ENCODE assay signal across 10 cellular contexts in the genomic region with DNA sequence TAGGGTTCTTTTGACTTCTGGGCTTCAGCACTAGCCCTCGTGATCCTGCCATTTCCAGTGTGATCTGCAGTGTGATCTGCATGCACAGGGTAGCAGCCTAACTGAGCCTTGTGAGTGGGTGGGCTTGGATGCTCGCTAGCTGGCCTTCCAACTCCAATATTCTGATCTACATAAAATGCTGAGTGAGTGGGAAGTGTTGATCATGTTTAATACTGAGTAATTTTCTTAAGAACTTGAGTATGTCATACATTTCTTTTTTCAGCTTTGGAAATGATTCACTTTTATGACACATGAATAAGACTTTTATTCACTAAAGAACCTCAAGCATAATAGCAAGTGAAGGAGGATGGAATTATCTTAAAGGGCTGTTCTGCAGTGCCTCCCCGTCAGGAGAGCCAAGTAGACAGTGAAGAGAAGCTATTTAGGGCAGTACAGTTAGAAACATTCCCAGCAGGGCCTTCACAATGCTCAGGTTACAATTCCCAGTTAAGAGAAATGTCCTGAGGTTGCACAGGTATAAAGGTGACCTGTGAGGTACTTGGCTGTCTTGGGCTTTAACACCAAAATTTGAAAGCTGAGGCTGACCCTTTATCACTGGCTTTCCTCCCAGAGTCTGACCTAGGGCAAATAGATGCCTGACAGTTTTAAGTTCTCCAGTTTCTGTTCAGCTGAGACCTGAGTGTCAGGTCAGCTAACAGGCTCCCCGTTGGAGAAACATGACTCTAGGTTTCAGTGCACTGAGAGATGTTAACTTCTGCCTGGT. TPM values are rescaled to one million over a fixed set of nuclear protein-coding genes. Genes with fewer than 3 reads are reported as not detected.
A peak's percentile ranks its signal among the peaks of the same experiment; 100 is the strongest.
DNase-seq lines count a peak whose midpoint lies in the region; ATAC-seq and TF ChIP-seq lines count a peak whose summit lies in the region.
"Had no signal": no experiment of that assay in that cellular context is flagged by ENCODE, and none has a peak within 500 bp of the region (broad histone marks: within the 10 kb centered on the region; RNA-seq: fewer than 3 reads in every experiment).

No MANE protein-coding gene starts in this region.

- H3K14ac ChIP-seq in IMR-90 (replicated peaks; ENCODE audit: low read depth, low read length) = no peak overlapping the region

- no peak overlapping the region for H3K4ac ChIP-seq in IMR-90 (ENCODE audit: low read depth, low read length)

- CTCF ChIA-PET in IMR-90 (lab: Yijun Ruan, JAX) = interaction anchor here (1.0 to 1.9 kb wide), 6 partner anchors 9 to 159 kb away, joined by 3 to 7 read pairs (median 4); no protein-coding TSS in a partner anchor
- CTCF ChIA-PET in activated CD8-positive, alpha-beta T cell treated with anti-CD3 and anti-CD28 coated beads, Interleukin-2, amount 10 ng/mL, durations not matched to agents 7 days and 5 days (lab: Charles Lee) = interaction anchor here (0.8 to 7.1 kb wide), 23 partner anchors 7 to 163 kb away, joined by 3 to 62 read pairs (median 9); a partner anchor contains a TSS

- dilution Hi-C loops in IMR-90 (cut with HindIII; ENCODE audit: low sequenced_read_pairs, unreplicated experiment) = no loop called here

- H3K27me3 ChIP-seq in IMR-90 (ENCODE audit: control insufficient read depth, insufficient read depth, low read length) (no peaks in the 10 kb centered on the region), body of pancreas (no peaks in the 10 kb centered on the region)

- no peak overlapping the region for H4K5ac ChIP-seq in IMR-90 (ENCODE audit: low read depth, low read length)

- no peaks in the 10 kb centered on the region for H3K79me1 ChIP-seq in IMR-90 (ENCODE audit: low read depth in 1 of 2, low read length in 2 of 2)

- H4K20me1 ChIP-seq in IMR-90 (ENCODE audit: insufficient read depth, low read length) = no peaks in the 10 kb centered on the region

- H2AK5ac ChIP-seq in IMR-90 (ENCODE audit: low read depth, low read length) = 0 out of 2 replicates have a peak overlapping the region, but pooled peaks have one; percentile 26

- 50% methylated on average over 1 of the region's 4 CpGs; no CpG with 5 or more reads in 1 of the 2 experiments for WGBS in IMR-90 (ENCODE audit: extremely low coverage in 2 of 2, insufficient read length in 1 of 2), 2 experiments
- 61 to 73% methylated on average over 3 to 4 of the region's 4 CpGs for WGBS in body of pancreas, 2 donors

- no peak overlapping the region for H4K8ac ChIP-seq in IMR-90 (ENCODE audit: low read depth in 2 of 2, low read length in 2 of 2)

- DNase-seq in IMR-90 (peak; percentile 62), epithelial cell of esophagus (ENCODE audit: low read depth) (peak; percentile 72), NCI-H1048 (lab: John Stamatoyannopoulos, UW) (no peak), LoVo (ENCODE audit: low spot score) (no peak), inferior parietal cortex (ENCODE audit: extremely low spot score) (no peak), body of pancreas (no peak)
- no peak for DNase-seq in activated CD8-positive, alpha-beta T cell treated with anti-CD3 and anti-CD28 coated beads, Interleukin-2, amount 10 ng/mL, durations not matched to agents 7 days and 5 days
- peak; percentile 73 for DNase-seq in stimulated activated CD4-positive, alpha-beta T cell treated with anti-CD3 and anti-CD28 coated beads, Interleukin-4, amount 100 ng/mL, for 24 hours
- DNase-seq: OCI-M1 had no signal

- H3K4me2 ChIP-seq in IMR-90 (ENCODE audit: low read depth, low read length) = no peak overlapping the region

- H2BK5ac ChIP-seq in IMR-90 (ENCODE audit: low read depth, low read length, poor library complexity, severe bottlenecking) = no peak overlapping the region

- TF ChIP-seq CTCF in IMR-90 (conservative IDR thresholded peaks at IDR 0.05; ENCODE audit: low read depth, low read length) = no peak
- no peak for TF ChIP-seq CTCF in epithelial cell of esophagus (IDR thresholded peaks at IDR 0.05; ENCODE audit: insufficient read depth, low read depth, low read length, missing control alignments)
- no peak for TF ChIP-seq CTCF in body of pancreas (IDR thresholded peaks at IDR 0.05)

- no peak overlapping the region for H2AFZ ChIP-seq in IMR-90 (replicated peaks; ENCODE audit: low read length, poor library complexity)

- TF ChIP-seq RAD21 in IMR-90 (IDR thresholded peaks at IDR 0.05; ENCODE audit: low read length) = no peak

- H2BK20ac ChIP-seq in IMR-90 (ENCODE audit: low read depth, low read length) = no peak overlapping the region

- H3K36me3 Mint-ChIP-seq in activated CD8-positive, alpha-beta T cell treated with anti-CD3 and anti-CD28 coated beads, Interleukin-2, amount 10 ng/mL, durations not matched to agents 7 days and 5 days (ENCODE audit: low read depth) = peaks cover 19% of the 10 kb centered on the region

- no peak overlapping the region for H3K9ac ChIP-seq in IMR-90 (ENCODE audit: low read depth, low read length)

- no peak overlapping the region for H4K91ac ChIP-seq in IMR-90 (ENCODE audit: insufficient read depth, low read depth, low read length)

- peak overlapping the region; percentile 44 for H2AK9ac ChIP-seq in IMR-90 (replicated peaks; ENCODE audit: low read depth, low read length, poor library complexity)

- H3K4me3 ChIP-seq in IMR-90 (ENCODE audit: insufficient read depth, low read depth, low read length) (no peak overlapping the region), epithelial cell of esophagus (ENCODE audit: low read length) (no peak overlapping the region), body of pancreas (no peak overlapping the region)

- H3K27ac ChIP-seq in IMR-90 (ENCODE audit: insufficient read depth, low read length) (no peak overlapping the region), body of pancreas (no peak overlapping the region)
- H3K27ac ChIP-seq: epithelial cell of prostate had no signal

- H2BK15ac ChIP-seq in IMR-90 (ENCODE audit: low read depth, low read length) = no peak overlapping the region

- TF ChIP-seq POLR2A in IMR-90 (IDR thresholded peaks at IDR 0.05; ENCODE audit: low read depth, low read length) (no peak), body of pancreas (IDR thresholded peaks at IDR 0.05) (no peak)

- POLR2A ChIA-PET in IMR-90 (lab: Charles Lee; ENCODE audit: unreplicated experiment) = no interaction called here
- POLR2A ChIA-PET in activated CD8-positive, alpha-beta T cell treated with anti-CD3 and anti-CD28 coated beads, Interleukin-2, amount 10 ng/mL, durations not matched to agents 7 days and 5 days (lab: Charles Lee) = interaction anchor here (0.7 to 10.5 kb wide), 6 partner anchors 8 to 331 kb away, joined by 3 to 201 read pairs (median 4); a partner anchor contains a TSS

- intact Hi-C loops in IMR-90 (cut with micrococcal nuclease) = loop anchor here (2.0 kb wide), 1 partner anchor 25 kb away; no protein-coding TSS in a partner anchor
- intact Hi-C loops in body of pancreas (cut with DNase I) = no loop called here

- H2BK120ac ChIP-seq in IMR-90 (ENCODE audit: low read depth, low read length) = no peak overlapping the region

- H3K4me1 Mint-ChIP-seq in activated CD8-positive, alpha-beta T cell treated with anti-CD3 and anti-CD28 coated beads, Interleukin-2, amount 10 ng/mL, durations not matched to agents 7 days and 5 days (ENCODE audit: low read depth) = peaks cover 83% of the 10 kb centered on the region

- H3K9me3 Mint-ChIP-seq in activated CD8-positive, alpha-beta T cell treated with anti-CD3 and anti-CD28 coated beads, Interleukin-2, amount 10 ng/mL, durations not matched to agents 7 days and 5 days (ENCODE audit: insufficient read depth) = no peaks in the 10 kb centered on the region

- no TSS peak for BruUV-seq in IMR-90 (replicated peaks; lab: Mats Ljungman, UMichigan)

- no peaks in the 10 kb centered on the region for H3K27me3 Mint-ChIP-seq in activated CD8-positive, alpha-beta T cell treated with anti-CD3 and anti-CD28 coated beads, Interleukin-2, amount 10 ng/mL, durations not matched to agents 7 days and 5 days (ENCODE audit: low read depth)

- in situ Hi-C loops in IMR-90 (cut with MboI; ENCODE audit: low sequenced_read_pairs) = loop anchor here (10.0 kb wide), 1 partner anchor 129 kb away; no protein-coding TSS in a partner anchor

- H3K56ac ChIP-seq in IMR-90 (ENCODE audit: extremely low read depth, insufficient read depth, low read length) = no peak overlapping the region

- peaks cover 4% of the 10 kb centered on the region; the same call in 1 of the 2 replicates for H3K9me1 ChIP-seq in IMR-90 (ENCODE audit: insufficient read depth, low read length)

- H3K23ac ChIP-seq in IMR-90 (ENCODE audit: low read depth, low read length) = no peak overlapping the region

- no peak overlapping the region for H3K18ac ChIP-seq in IMR-90 (ENCODE audit: low read depth, low read length)

- no peaks in the 10 kb centered on the region for H3K9me3 ChIP-seq in IMR-90 (ENCODE audit: control insufficient read depth, insufficient read depth, low read length)
- H3K9me3 ChIP-seq in body of pancreas = no peaks in the 10 kb centered on the region

- peak overlapping the region; percentile 63 for H3K27ac Mint-ChIP-seq in activated CD8-positive, alpha-beta T cell treated with anti-CD3 and anti-CD28 coated beads, Interleukin-2, amount 10 ng/mL, durations not matched to agents 7 days and 5 days

- no peaks in the 10 kb centered on the region for H3K36me3 ChIP-seq in IMR-90 (ENCODE audit: control insufficient read depth, insufficient read depth, low read length)
- H3K36me3 ChIP-seq in body of pancreas (replicated peaks in 1 of 2; ENCODE audit: insufficient read depth in 1 of 2, low read depth in 2 of 2) = no peaks in the 10 kb centered on the region

- H3K4me1 ChIP-seq in IMR-90 (ENCODE audit: control insufficient read depth, insufficient read depth, low read length) = peaks cover 3% of the 10 kb centered on the region
- no peaks in the 10 kb centered on the region for H3K4me1 ChIP-seq in body of pancreas

- no peak overlapping the region for H3K4me3 Mint-ChIP-seq in activated CD8-positive, alpha-beta T cell treated with anti-CD3 and anti-CD28 coated beads, Interleukin-2, amount 10 ng/mL, durations not matched to agents 7 days and 5 days

- ATAC-seq in IMR-90 (ENCODE audit: low read depth) = peak; percentile 30
- no peak for ATAC-seq in activated CD8-positive, alpha-beta T cell treated with anti-CD3 and anti-CD28 coated beads, Interleukin-2, amount 10 ng/mL, durations not matched to agents 7 days and 5 days
- no peak for ATAC-seq in body of pancreas

TF ChIP-seq in IMR-90, 13 proteins besides CTCF, POLR2A, EP300 and RAD21 (continues in another document):
- TF ChIP-seq MAFK (IDR thresholded peaks at IDR 0.05; ENCODE audit: low read depth, low read length) = peak; percentile 58

RNA-seq across cellular contexts. Expression of a gene that starts 29.1 kb away (rescaled TPM):
- 12.9 and 15.3 TPM in 2 replicates for total RNA-seq in IMR-90 (2012; rRNA removed)
- 6.5 TPM in 2 replicates for polyA plus RNA-seq in IMR-90 (2012; rRNA removed)
- 2.1 and 2.3 TPM in 2 replicates for polyA plus RNA-seq in IMR-90 (2012; cell fraction: cytosol; rRNA removed)
- polyA plus RNA-seq in IMR-90 (2012; cell fraction: nucleus; rRNA removed; ENCODE audit: low replicate concordance) = 1.2 and 3.8 TPM in 2 replicates
- 10 to 100 TPM; 32.9 to 35.0 TPM for total RNA-seq in activated CD8-positive, alpha-beta T cell treated with anti-CD3 and anti-CD28 coated beads, Interleukin-2, amount 10 ng/mL, durations not matched to agents 7 days and 5 days
- total RNA-seq in body of pancreas = 1 to 10 TPM; 3.4 to 4.6 TPM

Comparison
In these comparisons a context has a peak if more than half of its experiments do, and no peak if none do; other contexts are left out.
1. DNase-seq: peak in IMR-90 (single experiment), epithelial cell of esophagus (single experiment) and stimulated activated CD4-positive, alpha-beta T cell treated with anti-CD3 and anti-CD28 coated beads, Interleukin-4, amount 100 ng/mL, for 24 hours (single experiment); none in activated CD8-positive, alpha-beta T cell treated with anti-CD3 and anti-CD28 coated beads, Interleukin-2, amount 10 ng/mL, durations not matched to agents 7 days and 5 days (single experiment), NCI-H1048 (single experiment), LoVo (single experiment), inferior parietal cortex (single experiment) and body of pancreas (0 of 4).